In genomic region chr21:46399686-46400085, GRCh38 we compare ENCODE assay signal across 30 cellular contexts.
"Had no signal": no experiment of that assay in that cellular context is flagged by ENCODE, and none has a peak within 500 bp of the region (broad histone marks: within the 10 kb centered on the region; RNA-seq: fewer than 3 reads in every experiment).

No MANE protein-coding gene starts in this region.

- H3K27me3 ChIP-seq: breast epithelium, esophagus squamous epithelium, pancreas, right atrium auricular region, spleen had no signal

- H3K27ac Mint-ChIP-seq: activated CD4-positive, alpha-beta T cell treated with anti-CD3 and anti-CD28 coated beads for 36 hours; activated naive CD4-positive, alpha-beta T cell treated with anti-CD3 and anti-CD28 coated beads for 36 hours; activated T-helper 1 cell treated with anti-CD3 and anti-CD28 coated beads, Interleukin-12 subunit alpha, Interleukin-12 subunit beta, Interleukin-2, Interleukin-4 antibody, amounts not matched to agents 30 ng/mL and 10 ng/mL and 1 ng/mL, durations not matched to agents 14 hours and 24 hours and 36 hours; dendritic cell treated with granulocyte-macrophage colony-stimulating factor and Interleukin-4, amounts not matched to agents 40 ng/mL and 50 ng/mL, for 4 days; memory B cell; T-cell; T-helper 2 cell treated with Interferon-gamma antibody and Interleukin-4, amounts not matched to agents 5 μg/mL and 100 μg/mL, for 36 hours had no signal

- H3K9me3 Mint-ChIP-seq: activated naive CD4-positive, alpha-beta T cell treated with anti-CD3 and anti-CD28 coated beads for 36 hours; activated T-helper 1 cell treated with anti-CD3 and anti-CD28 coated beads, Interleukin-12 subunit alpha, Interleukin-12 subunit beta, Interleukin-2, Interleukin-4 antibody, amounts not matched to agents 30 ng/mL and 10 ng/mL and 1 ng/mL, durations not matched to agents 14 hours and 24 hours and 36 hours; dendritic cell treated with granulocyte-macrophage colony-stimulating factor and Interleukin-4, amounts not matched to agents 40 ng/mL and 50 ng/mL, for 4 days; naive thymus-derived CD4-positive, alpha-beta T cell; neural crest cell; T-cell; T-helper 2 cell treated with Interferon-gamma antibody and Interleukin-4, amounts not matched to agents 5 μg/mL and 100 μg/mL, for 36 hours had no signal

- H3K4me3 Mint-ChIP-seq: activated CD4-positive, alpha-beta T cell treated with anti-CD3 and anti-CD28 coated beads for 36 hours; activated naive CD4-positive, alpha-beta T cell treated with anti-CD3 and anti-CD28 coated beads for 36 hours; activated T-helper 1 cell treated with anti-CD3 and anti-CD28 coated beads, Interleukin-12 subunit alpha, Interleukin-12 subunit beta, Interleukin-2, Interleukin-4 antibody, amounts not matched to agents 30 ng/mL and 10 ng/mL and 1 ng/mL, durations not matched to agents 14 hours and 24 hours and 36 hours; dendritic cell treated with granulocyte-macrophage colony-stimulating factor and Interleukin-4, amounts not matched to agents 40 ng/mL and 50 ng/mL, for 4 days; memory B cell; naive thymus-derived CD4-positive, alpha-beta T cell; neural crest cell; T-cell; T-helper 2 cell treated with Interferon-gamma antibody and Interleukin-4, amounts not matched to agents 5 μg/mL and 100 μg/mL, for 36 hours had no signal

- H3K9me3 ChIP-seq: breast epithelium, esophagus squamous epithelium, pancreas, right atrium auricular region, spleen, thoracic aorta had no signal

- H3K4me3 ChIP-seq: breast epithelium, esophagus squamous epithelium, pancreas, right atrium auricular region, spleen, thoracic aorta had no signal

- H3K27me3 Mint-ChIP-seq: activated CD4-positive, alpha-beta T cell treated with anti-CD3 and anti-CD28 coated beads for 36 hours; dendritic cell treated with granulocyte-macrophage colony-stimulating factor and Interleukin-4, amounts not matched to agents 40 ng/mL and 50 ng/mL, for 4 days; memory B cell; naive thymus-derived CD4-positive, alpha-beta T cell; T-cell had no signal

- H3K27ac ChIP-seq: breast epithelium, epithelial cell of prostate, esophagus squamous epithelium, pancreas, right atrium auricular region, spleen, thoracic aorta had no signal

- H3K4me1 ChIP-seq: breast epithelium, esophagus squamous epithelium, pancreas, right atrium auricular region, spleen had no signal

- ATAC-seq: activated CD4-positive, alpha-beta T cell treated with anti-CD3 and anti-CD28 coated beads for 36 hours; naive thymus-derived CD4-positive, alpha-beta T cell; pancreas; stimulated activated naive CD8-positive, alpha-beta T cell treated with anti-CD3 and anti-CD28 coated beads, Interleukin-15, Interleukin-2, amounts not matched to agents 100 U/mL and 50 U/mL, for 24 hours; T-cell had no signal

- H3K4me1 Mint-ChIP-seq: activated CD4-positive, alpha-beta T cell treated with anti-CD3 and anti-CD28 coated beads for 36 hours; memory B cell; T-cell had no signal

- FAIRE-seq: islet of Langerhans, pancreas, urothelium cell line had no signal

- DNase-seq: activated CD4-positive, alpha-beta T cell treated with anti-CD3 and anti-CD28 coated beads for 36 hours; activated CD4-positive, alpha-beta T cell treated with anti-CD3 and anti-CD28 coated beads, Interleukin-2, amount 50 U/mL, for 4 hours; activated CD4-positive, CD25-positive, alpha-beta regulatory T cell; activated effector memory CD4-positive, alpha-beta T cell treated with anti-CD3 and anti-CD28 coated beads, Interleukin-2, amount 50 U/mL, for 16 hours; activated naive CD4-positive, alpha-beta T cell treated with anti-CD3 and anti-CD28 coated beads for 36 hours; activated T-cell treated with anti-CD3 and anti-CD28 coated beads for 4 hours; amygdala; central memory CD4-positive, alpha-beta T cell; esophagus squamous epithelium; foreskin melanocyte; midbrain; naive thymus-derived CD4-positive, alpha-beta T cell; nucleus accumbens; pancreas; spleen; stimulated activated CD4-positive, alpha-beta T cell treated with anti-CD3 and anti-CD28 coated beads, Interleukin-2, amount 100 ng/mL, for 48 hours; stimulated activated naive CD8-positive, alpha-beta T cell treated with anti-CD3 and anti-CD28 coated beads, Interleukin-15, Interleukin-2, amounts not matched to agents 100 U/mL and 50 U/mL, for 24 hours; T-cell; trophoblast cell had no signal
